In genomic region chr18:52950153-52950552, GRCh38 we compare ENCODE assay signal across 31 cellular contexts.
"Had no signal": no experiment of that assay in that cellular context is flagged by ENCODE, and none has a peak within 500 bp of the region (broad histone marks: within the 10 kb centered on the region; RNA-seq: fewer than 3 reads in every experiment).

No MANE protein-coding gene starts in this region.

- H3K9me3 Mint-ChIP-seq: activated CD4-positive, alpha-beta T cell treated with anti-CD3 and anti-CD28 coated beads, Interleukin-2, amount 10 ng/mL, durations not matched to agents 24 days and 14 days had no signal

- H3K27me3 Mint-ChIP-seq: activated CD4-positive, alpha-beta T cell treated with anti-CD3 and anti-CD28 coated beads, Interleukin-2, amount 10 ng/mL, durations not matched to agents 24 days and 14 days; activated CD8-positive, alpha-beta T cell treated with anti-CD3 and anti-CD28 coated beads for 36 hours; activated naive CD8-positive, alpha-beta T cell treated with anti-CD3 and anti-CD28 coated beads for 36 hours; activated T-helper 17 cell treated with anti-CD3 and anti-CD28 coated beads, Interleukin-2, amount 50 U/mL, for 72 hours had no signal

- H2AFZ ChIP-seq: PC-9 had no signal

- H3K9me3 ChIP-seq: SJCRH30 had no signal

- H3K36me3 Mint-ChIP-seq: activated naive CD8-positive, alpha-beta T cell treated with anti-CD3 and anti-CD28 coated beads for 36 hours had no signal

- H3K4me1 Mint-ChIP-seq: activated CD4-positive, alpha-beta T cell treated with anti-CD3 and anti-CD28 coated beads, Interleukin-2, amount 10 ng/mL, durations not matched to agents 24 days and 14 days; activated naive CD8-positive, alpha-beta T cell treated with anti-CD3 and anti-CD28 coated beads for 36 hours; activated T-helper 17 cell treated with anti-CD3 and anti-CD28 coated beads, Interleukin-2, amount 50 U/mL, for 72 hours had no signal

- H3K27me3 ChIP-seq: brain microvascular endothelial cell, cardiac muscle cell, SJCRH30 had no signal

- H3K27ac Mint-ChIP-seq: activated CD4-positive, alpha-beta T cell treated with anti-CD3 and anti-CD28 coated beads, Interleukin-2, amount 10 ng/mL, durations not matched to agents 24 days and 14 days; activated CD8-positive, alpha-beta T cell treated with anti-CD3 and anti-CD28 coated beads for 36 hours; activated naive CD8-positive, alpha-beta T cell treated with anti-CD3 and anti-CD28 coated beads for 36 hours; activated T-cell treated with anti-CD3 and anti-CD28 coated beads, Interleukin-2, amount 50 U/mL, for 72 hours; activated T-helper 17 cell treated with anti-CD3 and anti-CD28 coated beads, Interleukin-2, amount 50 U/mL, for 72 hours; T-helper 1 cell treated with Interleukin-12 subunit alpha and Interleukin-12 subunit beta and Interleukin-4 antibody, amounts not matched to agents 30 μg/mL and 1 μg/mL, for 36 hours; T-helper 2 cell treated with Interferon-gamma antibody and Interleukin-4, amounts not matched to agents 5 μg/mL and 100 μg/mL, for 36 hours had no signal

- H3K4me2 ChIP-seq: PC-9 had no signal

- H3K4me3 Mint-ChIP-seq: activated CD4-positive, alpha-beta T cell treated with anti-CD3 and anti-CD28 coated beads, Interleukin-2, amount 10 ng/mL, durations not matched to agents 24 days and 14 days; activated CD8-positive, alpha-beta T cell treated with anti-CD3 and anti-CD28 coated beads for 36 hours; activated naive CD8-positive, alpha-beta T cell treated with anti-CD3 and anti-CD28 coated beads for 36 hours; activated T-cell treated with anti-CD3 and anti-CD28 coated beads, Interleukin-2, amount 50 U/mL, for 72 hours; activated T-helper 17 cell treated with anti-CD3 and anti-CD28 coated beads, Interleukin-2, amount 50 U/mL, for 72 hours; T-helper 1 cell treated with Interleukin-12 subunit alpha and Interleukin-12 subunit beta and Interleukin-4 antibody, amounts not matched to agents 30 μg/mL and 1 μg/mL, for 36 hours; T-helper 2 cell treated with Interferon-gamma antibody and Interleukin-4, amounts not matched to agents 5 μg/mL and 100 μg/mL, for 36 hours had no signal

- ATAC-seq: activated CD8-positive, alpha-beta T cell treated with anti-CD3 and anti-CD28 coated beads for 36 hours; activated T-cell treated with anti-CD3 and anti-CD28 coated beads, Interleukin-2, amount 50 U/mL, for 72 hours; activated T-helper 17 cell treated with anti-CD3 and anti-CD28 coated beads, Interleukin-2, amount 50 U/mL, for 72 hours had no signal

- H3K4me3 ChIP-seq: cardiac muscle cell, PC-9, SJCRH30, SK-N-MC had no signal

- H3K27ac ChIP-seq: brain microvascular endothelial cell, cardiac muscle cell, PC-9, SJCRH30, SK-N-MC had no signal

- H3K4me1 ChIP-seq: SJCRH30 had no signal

- H3K36me3 ChIP-seq: brain microvascular endothelial cell, cardiac muscle cell, SJCRH30 had no signal

- DNase-seq: activated CD4-positive, alpha-beta T cell treated with anti-CD3 and anti-CD28 coated beads, Interleukin-2, amount 10 ng/mL, durations not matched to agents 24 days and 14 days; activated CD4-positive, alpha-beta T cell treated with anti-CD3 and anti-CD28 coated beads, Interleukin-2, amount 50 U/mL, for 4 hours; activated CD8-positive, alpha-beta T cell treated with anti-CD3 and anti-CD28 coated beads for 36 hours; activated effector memory CD4-positive, alpha-beta T cell treated with anti-CD3 and anti-CD28 coated beads, Interleukin-2, amount 50 U/mL, for 16 hours; activated naive CD4-positive, alpha-beta T cell; activated naive CD4-positive, alpha-beta T cell treated with anti-CD3 and anti-CD28 coated beads, Interleukin-2, amount 50 U/mL, for 16 hours; activated naive CD8-positive, alpha-beta T cell treated with anti-CD3 and anti-CD28 coated beads for 36 hours; activated T-cell treated with anti-CD3 and anti-CD28 coated beads, Interleukin-2, amount 50 U/mL, for 1 hour; activated T-cell treated with anti-CD3 and anti-CD28 coated beads, Interleukin-2, amount 50 U/mL, for 72 hours; amniotic stem cell; aorta; brain microvascular endothelial cell; Kasumi-1; MM.1S; MV-4-11; NCI-H1092; NCI-H1436 treated with DMSO at 0.1 percent for 48 hours; NCI-H1694 treated with DMSO at 0.1 percent for 48 hours; NCI-H2029; NCI-H345; NCI-H524 treated with DMSO at 0.1 percent for 48 hours; NCI-H748 treated with DMSO at 0.1 percent for 48 hours; NK-92 treated with Interleukin-12 subunit alpha and Interleukin-12 subunit beta, amount 100 ng/mL, for 24 hours; PC-9; SHP77; SJCRH30 had no signal
